ENCODE assay signal across 1 cellular context in genomic region chr9:95923794-95924193, GRCh38.
TF ChIP-seq lines count a peak whose summit lies in the region.

No MANE protein-coding gene starts in this region.

TF ChIP-seq in GM23338, 12 proteins besides CTCF, POLR2A, EP300 and RAD21 (continued from another document):
- TF ChIP-seq ZNF462 (CRISPR knock-in tag; IDR thresholded peaks at IDR 0.05) (no peak), NANOG (IDR thresholded peaks at IDR 0.05; ENCODE audit: borderline replicate concordance) (no peak)
